19 cellular contexts compared by ENCODE assay signal in the genomic region with DNA sequence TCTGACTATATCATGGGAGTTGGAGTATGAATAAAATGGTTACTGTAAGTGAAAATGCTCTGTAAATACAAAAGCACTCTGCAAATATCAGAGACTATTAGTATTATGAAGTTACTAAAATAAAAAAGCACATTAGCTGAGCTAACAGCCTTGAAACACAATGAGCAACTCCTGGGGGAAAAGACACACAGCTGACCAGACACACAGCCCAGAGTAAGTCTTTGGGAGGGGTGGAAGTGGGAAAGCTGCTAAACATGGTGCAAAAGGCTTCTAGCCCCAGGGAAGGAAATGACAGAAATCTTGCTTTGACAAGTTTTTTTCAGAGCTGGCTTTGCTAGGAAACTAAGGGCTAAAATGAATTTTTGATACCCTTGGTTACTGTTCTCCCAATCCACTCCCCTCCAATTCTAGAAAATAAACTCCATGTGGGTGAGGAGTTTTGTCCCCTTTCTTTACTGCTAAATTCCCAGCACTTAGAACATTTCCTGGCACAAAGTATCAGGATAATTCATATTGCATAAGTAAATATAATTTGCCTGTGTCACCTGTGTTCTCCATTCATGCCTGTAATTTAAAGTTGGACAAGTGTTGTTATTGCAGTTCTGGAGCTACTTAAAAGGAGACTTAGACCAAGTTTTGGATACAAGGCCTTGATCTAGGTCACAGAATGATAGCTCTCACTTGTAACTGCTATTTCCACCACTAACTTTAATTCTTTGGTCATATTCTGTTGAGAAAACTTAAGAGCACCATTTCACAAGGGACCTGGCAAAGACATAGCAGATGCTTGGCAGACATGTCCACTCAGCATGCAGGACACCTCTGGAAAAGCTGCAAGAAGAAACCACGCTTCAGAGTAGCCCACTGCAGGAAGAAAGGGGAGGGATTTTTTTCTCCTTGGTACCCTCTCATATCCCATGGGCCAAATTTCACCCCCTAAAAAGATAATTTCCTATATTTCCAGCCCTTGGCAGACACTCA. TPM values are rescaled to one million over a fixed set of nuclear protein-coding genes. Genes with fewer than 3 reads are reported as not detected.
DNase-seq lines count a peak whose midpoint lies in the region; ATAC-seq and FAIRE-seq lines count a peak whose summit lies in the region.
"Had no signal": no experiment of that assay in that cellular context is flagged by ENCODE, and none has a peak within 500 bp of the region (broad histone marks: within the 10 kb centered on the region; RNA-seq: fewer than 3 reads in every experiment).

No MANE protein-coding gene starts in this region.

- intact Hi-C loops in Right ventricle myocardium superior (cut with DNase I) = no loop called here
- intact Hi-C loops in cardiac septum (cut with DNase I) = no loop called here

- no peaks in the 10 kb centered on the region for H3K36me3 ChIP-seq in subcutaneous abdominal adipose tissue (ENCODE audit: control insufficient read depth in 5 of 5, insufficient read depth in 5 of 5, low read length in 5 of 5)

- peak overlapping the region in 1 of 5 donors; percentile 34 for H3K9ac ChIP-seq in subcutaneous abdominal adipose tissue (ENCODE audit: low read length in 5 of 5)

- peak; percentile 98 for FAIRE-seq in islet of Langerhans (lab: Jason Lieb, UNC)
- FAIRE-seq: TTC549, urothelium cell line had no signal

- ATAC-seq in Right ventricle myocardium superior (ENCODE audit: poor library complexity) = peak; percentile 79
- ATAC-seq in GM21576 (IDR thresholded peaks at IDR 0.05; ENCODE audit: unreplicated experiment) = no peak

- H3K27ac ChIP-seq in subcutaneous abdominal adipose tissue (ENCODE audit: low read depth, low read length) = peak overlapping the region; percentile 33
- H3K27ac ChIP-seq: RWPE1 had no signal

- H3K9me3 ChIP-seq in subcutaneous abdominal adipose tissue (ENCODE audit: control insufficient read depth in 5 of 5, low read length in 5 of 5) = no peaks in the 10 kb centered on the region

- peaks cover 0 to 16% (median 0%) of the 10 kb centered on the region in 5 donors for H3K4me1 ChIP-seq in subcutaneous abdominal adipose tissue (ENCODE audit: control insufficient read depth in 5 of 5, insufficient read depth in 5 of 5, low read length in 5 of 5)

- no peak overlapping the region for H3K4me3 ChIP-seq in subcutaneous abdominal adipose tissue (ENCODE audit: low read depth in 1 of 5, low read length in 5 of 5)

- no peaks in the 10 kb centered on the region for H3K27me3 ChIP-seq in subcutaneous abdominal adipose tissue (ENCODE audit: control insufficient read depth in 5 of 5, insufficient read depth in 4 of 5, low read length in 5 of 5)

- DNase-seq in Right ventricle myocardium superior = no peak
- no peak for DNase-seq in cardiac septum (ENCODE audit: low spot score)
- DNase-seq in NCI-H774 (lab: John Stamatoyannopoulos, UW) = peak; percentile 24
- DNase-seq in kidney tubule cell (ENCODE audit: low spot score) = no peak
- no peak for DNase-seq in hypothalamus (lab: John Stamatoyannopoulos, UW)
- DNase-seq: activated CD4-positive, alpha-beta T cell treated with anti-CD3 and anti-CD28 coated beads, Interleukin-2, amount 10 ng/mL, durations not matched to agents 24 days and 14 days; activated effector memory CD4-positive, alpha-beta T cell treated with anti-CD3 and anti-CD28 coated beads, Interleukin-2, amount 50 U/mL, for 16 hours; amygdala; CD4-positive, alpha-beta T cell; DMS79 treated with DMSO at 0.1 percent for 48 hours; effector CD4-positive, alpha-beta T cell; H7 had no signal

RNA-seq across cellular contexts. Expression of a gene that starts 19.0 kb away (rescaled TPM):
- total RNA-seq in Right ventricle myocardium superior = 20.3 TPM
- 30.3 TPM for total RNA-seq in cardiac septum

RNA-seq across cellular contexts. Expression of a gene that starts 20.5 kb away (rescaled TPM):
- total RNA-seq in Right ventricle myocardium superior (0.48 TPM), cardiac septum (0.73 TPM)
- total RNA-seq: activated CD4-positive, alpha-beta T cell treated with anti-CD3 and anti-CD28 coated beads, Interleukin-2, amount 10 ng/mL, durations not matched to agents 24 days and 14 days; CD4-positive, alpha-beta T cell; H7; omental fat pad had no signal
